ENCODE assay signal across 29 cellular contexts in genomic region chr3:87791248-87792027, GRCh38. TPM values are rescaled to one million over a fixed set of nuclear protein-coding genes. Genes with fewer than 3 reads are reported as not detected.
A peak's percentile ranks its signal among the peaks of the same experiment; 100 is the strongest.
DNase-seq lines count a peak whose midpoint lies in the region; ATAC-seq, FAIRE-seq and TF ChIP-seq lines count a peak whose summit lies in the region.
"Had no signal": no experiment of that assay in that cellular context is flagged by ENCODE, and none has a peak within 500 bp of the region (broad histone marks: within the 10 kb centered on the region; RNA-seq: fewer than 3 reads in every experiment).

No MANE protein-coding gene starts in this region.

- H3K27me3 Mint-ChIP-seq in astrocyte (ENCODE audit: low read depth, unreplicated experiment) (peaks cover 43% of the 10 kb centered on the region), mesothelial cell of epicardium (ENCODE audit: low read depth) (peaks cover 59% of the 10 kb centered on the region)

- peak overlapping the region; percentile 64 for H3K4me3 ChIP-seq in left ventricle myocardium inferior
- H3K4me3 ChIP-seq in heart right ventricle: peak overlapping the region in 3 of 10 donors; percentile 36 to 56 (median 47)
- H3K4me3 ChIP-seq in astrocyte (ENCODE audit: insufficient read depth, low read depth, low read length): peak overlapping the region; percentile 63
- H3K4me3 ChIP-seq in thymus (ENCODE audit: low read length): peak overlapping the region; percentile 51
- H3K4me3 ChIP-seq in lower leg skin (ENCODE audit: low read depth, poor library complexity, severe bottlenecking): no peak overlapping the region

- H2AFZ ChIP-seq in astrocyte (ENCODE audit: low read depth, low read length): no peak overlapping the region

- peak overlapping the region; percentile 83 for H3K4me2 ChIP-seq in astrocyte (ENCODE audit: low read length)

- H4K20me1 ChIP-seq in astrocyte (ENCODE audit: insufficient read depth, low read length): no peaks in the 10 kb centered on the region

- no peak for TF ChIP-seq CTCF in left ventricle myocardium inferior (IDR thresholded peaks at IDR 0.05; ENCODE audit: borderline replicate concordance)
- TF ChIP-seq CTCF in heart right ventricle (IDR thresholded peaks at IDR 0.05): no peak
- no peak for TF ChIP-seq CTCF in astrocyte (IDR thresholded peaks at IDR 0.05; ENCODE audit: insufficient read depth, low read depth, low read length)
- no peak for TF ChIP-seq CTCF in mesothelial cell of epicardium (IDR thresholded peaks at IDR 0.05; ENCODE audit: unreplicated experiment)
- no peak for TF ChIP-seq CTCF in lower leg skin (IDR thresholded peaks at IDR 0.05)

- H3K4me3 Mint-ChIP-seq in astrocyte (ENCODE audit: unreplicated experiment): no peak overlapping the region
- peak overlapping the region; percentile 75 for H3K4me3 Mint-ChIP-seq in mesothelial cell of epicardium

- no peak for TF ChIP-seq POLR2A in lower leg skin (IDR thresholded peaks at IDR 0.05)

- H3K27ac Mint-ChIP-seq in astrocyte (ENCODE audit: unreplicated experiment) (no peak overlapping the region), mesothelial cell of epicardium (no peak overlapping the region)
- H3K27ac Mint-ChIP-seq: activated CD4-positive, alpha-beta T cell treated with anti-CD3 and anti-CD28 coated beads, Interleukin-2, amount 10 ng/mL, durations not matched to agents 24 days and 14 days; activated naive CD4-positive, alpha-beta T cell treated with anti-CD3 and anti-CD28 coated beads for 36 hours; naive thymus-derived CD8-positive, alpha-beta T cell had no signal

- no peak for DNase-seq in left ventricle myocardium inferior
- DNase-seq in heart right ventricle: no peak
- no peak for DNase-seq in astrocyte (ENCODE audit: low read depth)
- DNase-seq in mesothelial cell of epicardium (ENCODE audit: low spot score in 2 of 2, unreplicated experiment in 2 of 2): no peak
- no peak for DNase-seq in lower leg skin (ENCODE audit: low spot score in 2 of 2)
- no peak for DNase-seq in NCI-H774 (lab: John Stamatoyannopoulos, UW)
- DNase-seq: activated CD4-positive, alpha-beta T cell treated with anti-CD3 and anti-CD28 coated beads, Interleukin-2, amount 10 ng/mL, durations not matched to agents 24 days and 14 days; activated naive CD4-positive, alpha-beta T cell treated with anti-CD3 and anti-CD28 coated beads for 36 hours; amniotic stem cell; COR-L47; cortex of kidney; DMS79; GF-D8; H7; naive thymus-derived CD8-positive, alpha-beta T cell; NCI-H1105 treated with DMSO at 0.1 percent for 48 hours; NCI-H2081 treated with DMSO at 0.1 percent for 48 hours; NCI-H446; pancreas; upper lobe of right lung had no signal

- ATAC-seq in heart right ventricle (no peak), GM19023 (IDR thresholded peaks at IDR 0.05; ENCODE audit: unreplicated experiment) (no peak)

- WGBS in heart right ventricle, 2 donors: 81 to 87% methylated on average over 9 of the region's 9 CpGs
- 55% methylated on average over 9 of the region's 9 CpGs for WGBS in thymus
- WGBS in lower leg skin, 2 donors: 75 to 82% methylated on average over 9 of the region's 9 CpGs

- peak overlapping the region; percentile 69 for H3K9ac ChIP-seq in astrocyte (ENCODE audit: low read length)

- no peaks in the 10 kb centered on the region for H3K36me3 ChIP-seq in left ventricle myocardium inferior
- no peaks in the 10 kb centered on the region for H3K36me3 ChIP-seq in heart right ventricle
- H3K36me3 ChIP-seq in astrocyte (ENCODE audit: insufficient read depth, low read length): no peaks in the 10 kb centered on the region
- no peaks in the 10 kb centered on the region for H3K36me3 ChIP-seq in thymus (ENCODE audit: control insufficient read depth, insufficient read depth)
- H3K36me3 ChIP-seq: cardiac muscle cell, pancreas, upper lobe of right lung had no signal

- H3K4me1 ChIP-seq in left ventricle myocardium inferior (peaks cover 13% of the 10 kb centered on the region), heart right ventricle (peaks cover 0 to 30% (median 5%) of the 10 kb centered on the region in 9 donors), astrocyte (ENCODE audit: insufficient read depth, low read length) (no peaks in the 10 kb centered on the region), thymus (ENCODE audit: control insufficient read depth, insufficient read depth, low read length) (peaks cover 9% of the 10 kb centered on the region)

- H3K9me3 ChIP-seq in left ventricle myocardium inferior (replicated peaks) (no peaks in the 10 kb centered on the region), heart right ventricle (peaks cover 0 to 2% (median 0%) of the 10 kb centered on the region in 11 donors), astrocyte (ENCODE audit: insufficient read depth, low read depth, low read length) (no peaks in the 10 kb centered on the region), thymus (ENCODE audit: control insufficient read depth) (no peaks in the 10 kb centered on the region)
- H3K9me3 ChIP-seq: pancreas, upper lobe of right lung had no signal

- no peaks in the 10 kb centered on the region for H3K79me2 ChIP-seq in astrocyte (ENCODE audit: insufficient read depth, low read length)

- H3K4me1 Mint-ChIP-seq in astrocyte (ENCODE audit: low read depth, unreplicated experiment): peaks cover 5% of the 10 kb centered on the region
- peaks cover 12% of the 10 kb centered on the region for H3K4me1 Mint-ChIP-seq in mesothelial cell of epicardium

- H3K36me3 Mint-ChIP-seq in astrocyte (ENCODE audit: low read depth, unreplicated experiment) (no peaks in the 10 kb centered on the region), mesothelial cell of epicardium (no peaks in the 10 kb centered on the region)

- no peak for FAIRE-seq in astrocyte (lab: Jason Lieb, UNC)
- FAIRE-seq: A204.1, endometrium, GM18507, pancreas had no signal

- peak overlapping the region; percentile 46 for H3K27ac ChIP-seq in left ventricle myocardium inferior (replicated peaks)
- no peak overlapping the region for H3K27ac ChIP-seq in heart right ventricle
- H3K27ac ChIP-seq in astrocyte (ENCODE audit: low read depth, low read length): no peak overlapping the region
- no peak overlapping the region for H3K27ac ChIP-seq in thymus (ENCODE audit: low read depth)
- H3K27ac ChIP-seq: cardiac muscle cell, upper lobe of right lung had no signal

- intact Hi-C loops in left ventricle myocardium inferior (cut with micrococcal nuclease) (no loop called here), heart right ventricle (cut with DNase I) (no loop called here), lower leg skin (cut with DNase I; ENCODE audit: low total_unique reads) (no loop called here)

- H3K27me3 ChIP-seq in left ventricle myocardium inferior (ENCODE audit: low read depth) (peaks cover 63% of the 10 kb centered on the region), heart right ventricle (peaks cover 0 to 59% (median 44%) of the 10 kb centered on the region in 7 donors), astrocyte (ENCODE audit: insufficient read depth, low read length) (peaks cover 4% of the 10 kb centered on the region), thymus (ENCODE audit: control insufficient read depth, insufficient read depth) (no peaks in the 10 kb centered on the region)

- peaks cover 5% of the 10 kb centered on the region for H3K9me3 Mint-ChIP-seq in astrocyte (ENCODE audit: unreplicated experiment)
- H3K9me3 Mint-ChIP-seq in mesothelial cell of epicardium: no peaks in the 10 kb centered on the region
- H3K9me3 Mint-ChIP-seq: activated naive CD4-positive, alpha-beta T cell treated with anti-CD3 and anti-CD28 coated beads for 36 hours; T-helper 2 cell treated with Interferon-gamma antibody and Interleukin-4, amounts not matched to agents 5 μg/mL and 100 μg/mL, for 36 hours had no signal

RNA-seq across cellular contexts. Expression of gene HTR1F, which starts 1.1 kb away (rescaled TPM):
- total RNA-seq in left ventricle myocardium inferior (0.14 TPM), heart right ventricle (under 1 TPM in 8 of 10 donors, not detected in 2; 0.09 to 0.44 (median 0.20) TPM), astrocyte (0.11 TPM in 1 of 2 replicates, not detected in the other), mesothelial cell of epicardium (not detected in 3 replicates), lower leg skin (under 1 TPM in 3 of 4 donors, not detected in 1; 0.19 to 0.38 (median 0.27) TPM)
- polyA plus RNA-seq in heart right ventricle (under 1 TPM in 1 of 2 donors, not detected in 1; 0.07 TPM), thymus (0.14 TPM)
- total RNA-seq: activated CD4-positive, alpha-beta T cell treated with anti-CD3 and anti-CD28 coated beads, Interleukin-2, amount 10 ng/mL, durations not matched to agents 24 days and 14 days; activated naive CD4-positive, alpha-beta T cell treated with anti-CD3 and anti-CD28 coated beads for 36 hours; cardiac muscle cell; H7; naive thymus-derived CD8-positive, alpha-beta T cell; OCI-LY7 had no signal
- polyA plus RNA-seq: BJ; cardiac muscle cell; naive thymus-derived CD8-positive, alpha-beta T cell had no signal
